Comparison of ENCODE assay signal across 8 cellular contexts in the genomic region with DNA sequence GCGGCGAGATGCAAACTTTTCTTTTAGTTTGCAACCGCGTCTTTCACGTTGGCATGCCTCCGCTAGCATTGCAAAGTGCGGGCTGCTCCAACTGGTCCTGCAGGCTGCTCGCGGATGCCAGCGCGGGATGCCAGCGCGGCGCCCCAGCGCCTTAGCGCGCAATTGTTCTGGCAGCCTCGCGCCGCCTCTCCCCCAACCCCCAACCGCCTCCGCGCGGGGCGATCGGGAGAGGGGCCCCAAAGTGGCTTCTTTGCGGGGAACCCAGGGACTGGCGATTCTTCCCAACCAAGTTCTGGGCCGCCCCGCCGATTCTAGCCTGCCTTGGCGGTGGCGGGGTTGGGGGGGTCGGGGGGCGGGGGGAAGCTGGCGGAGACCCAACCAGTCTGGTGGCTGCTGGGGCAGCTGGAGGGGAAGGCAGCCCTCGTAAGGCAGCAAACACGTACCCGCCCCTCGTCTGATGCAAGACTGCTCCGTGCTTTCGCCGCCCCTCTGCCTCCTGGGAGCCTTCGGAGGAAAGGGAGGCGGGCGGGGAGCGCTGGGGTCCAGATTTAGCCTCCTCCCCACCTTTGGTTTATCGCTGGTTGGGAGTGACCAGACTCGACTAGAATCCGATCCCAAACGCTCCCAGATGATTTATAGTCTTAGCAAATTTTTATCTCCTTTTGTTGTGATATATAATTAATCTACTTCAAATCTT. TPM values are rescaled to one million over a fixed set of nuclear protein-coding genes. Genes with fewer than 3 reads are reported as not detected.
DNase-seq lines count a peak whose midpoint lies in the region; ATAC-seq and TF ChIP-seq lines count a peak whose summit lies in the region.

No MANE protein-coding gene starts in this region.

- peak overlapping the region; percentile 95 for H3K9ac ChIP-seq in iPS-15b (ENCODE audit: low read depth, low read length)

- TF ChIP-seq CTCF in AG04450 (IDR thresholded peaks at IDR 0.05; ENCODE audit: low read depth, low read length): no peak

- ATAC-seq in GM19025 (IDR thresholded peaks at IDR 0.05; ENCODE audit: low read depth, unreplicated experiment): peak; percentile 46

- H3K4me1 ChIP-seq in iPS-15b (ENCODE audit: control insufficient read depth, insufficient read depth, low read length): peaks cover 32% of the 10 kb centered on the region

- CTCF ChIA-PET in AG04450 (lab: Charles Lee): interaction anchor here (1.0 to 4.3 kb wide), 4 partner anchors 31 to 101 kb away, joined by 3 to 29 read pairs (median 6); no protein-coding TSS in a partner anchor

- H3K9me3 ChIP-seq in AG04450 (ENCODE audit: control insufficient read depth, insufficient read depth, low read length) (peaks cover 3% of the 10 kb centered on the region; the same call in 1 of the 2 replicates), iPS-15b (ENCODE audit: control insufficient read depth, insufficient read depth, low read length) (no peaks in the 10 kb centered on the region)

- H3K36me3 ChIP-seq in iPS-15b (ENCODE audit: control insufficient read depth, insufficient read depth, low read length): no peaks in the 10 kb centered on the region

- H3K27ac ChIP-seq in AG04450 (ENCODE audit: low read depth, low read length): peak overlapping the region; percentile 88

- DNase-seq in AG04450 (ENCODE audit: low read depth, low spot score) (peak; percentile 87), LoVo (ENCODE audit: low spot score) (peak; percentile 79), SHP77 (lab: John Stamatoyannopoulos, UW) (peak; percentile 76 to 78), astrocyte of the hippocampus (ENCODE audit: low read depth, low spot score) (peak; percentile 89), skeletal muscle cell (ENCODE audit: low read depth) (peak; percentile 87), pons (ENCODE audit: low spot score) (no peak)

- H3K4me3 ChIP-seq in AG04450 (ENCODE audit: low read depth, low read length) (peak overlapping the region; percentile 99), iPS-15b (ENCODE audit: low read depth, low read length) (peak overlapping the region; percentile 99), skeletal muscle cell (ENCODE audit: low read depth, low read length) (peak overlapping the region; percentile 99)

- peaks cover 14% of the 10 kb centered on the region for H3K27me3 ChIP-seq in AG04450 (ENCODE audit: control insufficient read depth, insufficient read depth, low read length)
- no peaks in the 10 kb centered on the region for H3K27me3 ChIP-seq in iPS-15b (ENCODE audit: control insufficient read depth, insufficient read depth, low read length)

- POLR2A ChIA-PET in AG04450 (lab: Yijun Ruan, JAX): interaction anchor here (1.2 to 1.5 kb wide), 3 partner anchors 31 to 65 kb away, joined by 3 to 11 read pairs (median 4); partner anchors contain the start of gene ZNF697

RNA-seq across cellular contexts. Expression of gene PHGDH, which starts 0.8 kb away (rescaled TPM):
- 108 and 174 TPM in 2 replicates for polyA plus RNA-seq in AG04450 (2011; rRNA removed)
- 152 and 198 TPM in 2 replicates for polyA minus RNA-seq in AG04450 (2011; rRNA and poly(A)+ RNA removed)

RNA-seq across cellular contexts. Expression of gene HMGCS2, which starts 56.2 kb away (rescaled TPM):
- polyA plus RNA-seq in AG04450 (2011; rRNA removed): not detected in 2 replicates
- not detected in 2 replicates for polyA minus RNA-seq in AG04450 (2011; rRNA and poly(A)+ RNA removed)
